1 cellular context compared by ENCODE assay signal in the genomic region with DNA sequence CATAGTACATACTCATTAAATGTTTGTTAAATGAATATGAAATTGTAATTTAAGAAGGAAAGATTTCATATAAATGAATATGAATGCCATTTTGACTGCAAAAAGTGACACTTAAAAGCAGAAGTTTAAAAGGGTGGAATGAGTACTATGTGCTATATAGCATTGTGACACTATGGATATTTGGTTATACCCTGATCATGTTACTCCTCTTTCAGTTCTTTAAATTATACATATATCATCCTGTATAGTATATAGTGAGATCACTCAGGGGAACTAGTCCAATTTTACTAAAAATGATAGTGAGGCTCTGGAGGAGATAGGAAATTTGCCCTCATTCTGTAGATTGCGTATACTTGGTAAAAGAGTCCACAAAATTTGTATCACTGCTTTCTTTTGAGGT.
TF ChIP-seq lines count a peak whose summit lies in the region.

No MANE protein-coding gene starts in this region.

TF ChIP-seq in A549, 52 proteins besides CTCF, POLR2A, EP300 and RAD21 (continued from another document):
- TF ChIP-seq JUNB (IDR thresholded peaks at IDR 0.05) (no peak), ZNF302 (CRISPR knock-in tag; IDR thresholded peaks at IDR 0.05) (no peak), SREBF2 (IDR thresholded peaks at IDR 0.05) (no peak), RFX5 (IDR thresholded peaks at IDR 0.05) (no peak)
- TF ChIP-seq, protein P1, sequence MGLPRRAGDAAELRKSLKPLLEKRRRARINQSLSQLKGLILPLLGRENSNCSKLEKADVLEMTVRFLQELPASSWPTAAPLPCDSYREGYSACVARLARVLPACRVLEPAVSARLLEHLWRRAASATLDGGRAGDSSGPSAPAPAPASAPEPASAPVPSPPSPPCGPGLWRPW (IDR thresholded peaks at IDR 0.05): no peak
